15 cellular contexts compared by ENCODE assay signal in genomic region chr1:35185200-35185599, GRCh38. TPM values are rescaled to one million over a fixed set of nuclear protein-coding genes. Genes with fewer than 3 reads are reported as not detected.
A peak's percentile ranks its signal among the peaks of the same experiment; 100 is the strongest.
DNase-seq lines count a peak whose midpoint lies in the region; ATAC-seq and TF ChIP-seq lines count a peak whose summit lies in the region.
"Had no signal": no experiment of that assay in that cellular context is flagged by ENCODE, and none has a peak within 500 bp of the region (broad histone marks: within the 10 kb centered on the region; RNA-seq: fewer than 3 reads in every experiment).

No MANE protein-coding gene starts in this region.

- H3K36me3 Mint-ChIP-seq in activated T-cell treated with anti-CD3 and anti-CD28 coated beads, Interleukin-2, amount 50 U/mL, for 4 hours (ENCODE audit: insufficient read depth): peaks cover 88% of the 10 kb centered on the region
- peaks cover 94% of the 10 kb centered on the region for H3K36me3 Mint-ChIP-seq in activated CD4-positive, alpha-beta memory T cell treated with anti-CD3 and anti-CD28 coated beads for 36 hours
- H3K36me3 Mint-ChIP-seq in chondrocyte (ENCODE audit: low read depth): peaks cover 83% of the 10 kb centered on the region
- H3K36me3 Mint-ChIP-seq in stimulated activated naive B cell treated with anti-CD40 and anti-IgM and Interleukin-4, amounts not matched to agents 10 μg/mL and 1 μg/mL and 100 μg/mL, for 72 hours: peaks cover 61 to 80% of the 10 kb centered on the region in 2 donors

- POLR2A ChIA-PET in activated CD4-positive, alpha-beta memory T cell treated with anti-CD3 and anti-CD28 coated beads for 36 hours (lab: Charles Lee): no interaction called here

- no peak for DNase-seq in activated T-cell treated with anti-CD3 and anti-CD28 coated beads, Interleukin-2, amount 50 U/mL, for 4 hours
- DNase-seq in activated T-cell treated with anti-CD3 and anti-CD28 coated beads for 4 hours: no peak
- DNase-seq in activated CD4-positive, alpha-beta memory T cell treated with anti-CD3 and anti-CD28 coated beads for 36 hours: no peak
- no peak for DNase-seq in chondrocyte (ENCODE audit: low spot score)
- DNase-seq in stimulated activated naive B cell treated with anti-CD40 and anti-IgM and Interleukin-4, amounts not matched to agents 10 μg/mL and 1 μg/mL and 100 μg/mL, for 72 hours: no peak
- no peak for DNase-seq in NCI-H510A treated with DMSO at 0.1 percent for 48 hours (lab: John Stamatoyannopoulos, UW)
- DNase-seq in MV-4-11 (lab: John Stamatoyannopoulos, UW): no peak
- DNase-seq: activated gamma-delta T cell treated with Interleukin-2 at 50 U/mL for 16 hours, body of pancreas, DMS79 treated with DMSO at 0.1 percent for 48 hours, hippocampal formation, mammary epithelial cell, MG63, NCI-H187 had no signal

- ATAC-seq in activated T-cell treated with anti-CD3 and anti-CD28 coated beads, Interleukin-2, amount 50 U/mL, for 4 hours: no peak
- ATAC-seq in stimulated activated naive B cell treated with anti-CD40 and anti-IgM and Interleukin-4, amounts not matched to agents 10 μg/mL and 1 μg/mL and 100 μg/mL, for 72 hours (replicated peaks): no peak
- no peak for ATAC-seq in GM21576 (IDR thresholded peaks at IDR 0.05; ENCODE audit: unreplicated experiment)
- ATAC-seq: body of pancreas had no signal

- no peak for TF ChIP-seq CTCF in chondrocyte (IDR thresholded peaks at IDR 0.05)

- H3K9me3 Mint-ChIP-seq in activated T-cell treated with anti-CD3 and anti-CD28 coated beads, Interleukin-2, amount 50 U/mL, for 4 hours: no peaks in the 10 kb centered on the region
- no peaks in the 10 kb centered on the region for H3K9me3 Mint-ChIP-seq in activated CD4-positive, alpha-beta memory T cell treated with anti-CD3 and anti-CD28 coated beads for 36 hours
- H3K9me3 Mint-ChIP-seq in chondrocyte (ENCODE audit: low read depth): no peaks in the 10 kb centered on the region
- no peaks in the 10 kb centered on the region for H3K9me3 Mint-ChIP-seq in stimulated activated naive B cell treated with anti-CD40 and anti-IgM and Interleukin-4, amounts not matched to agents 10 μg/mL and 1 μg/mL and 100 μg/mL, for 72 hours

- intact Hi-C loops in activated CD4-positive, alpha-beta memory T cell treated with anti-CD3 and anti-CD28 coated beads for 36 hours (cut with micrococcal nuclease): no loop called here

- no peaks in the 10 kb centered on the region for H3K27me3 Mint-ChIP-seq in activated T-cell treated with anti-CD3 and anti-CD28 coated beads, Interleukin-2, amount 50 U/mL, for 4 hours (ENCODE audit: low read depth)
- no peaks in the 10 kb centered on the region for H3K27me3 Mint-ChIP-seq in activated CD4-positive, alpha-beta memory T cell treated with anti-CD3 and anti-CD28 coated beads for 36 hours
- H3K27me3 Mint-ChIP-seq in chondrocyte (ENCODE audit: low read depth): no peaks in the 10 kb centered on the region
- no peaks in the 10 kb centered on the region for H3K27me3 Mint-ChIP-seq in stimulated activated naive B cell treated with anti-CD40 and anti-IgM and Interleukin-4, amounts not matched to agents 10 μg/mL and 1 μg/mL and 100 μg/mL, for 72 hours

- H3K4me3 Mint-ChIP-seq in activated T-cell treated with anti-CD3 and anti-CD28 coated beads, Interleukin-2, amount 50 U/mL, for 4 hours: peak overlapping the region; percentile 48
- H3K4me3 Mint-ChIP-seq in activated CD4-positive, alpha-beta memory T cell treated with anti-CD3 and anti-CD28 coated beads for 36 hours: peak overlapping the region; percentile 3
- H3K4me3 Mint-ChIP-seq in chondrocyte (ENCODE audit: unreplicated experiment): no peak overlapping the region
- H3K4me3 Mint-ChIP-seq in stimulated activated naive B cell treated with anti-CD40 and anti-IgM and Interleukin-4, amounts not matched to agents 10 μg/mL and 1 μg/mL and 100 μg/mL, for 72 hours: peak overlapping the region in 1 of 2 donors; percentile 17

- peaks cover 96% of the 10 kb centered on the region for H3K4me1 Mint-ChIP-seq in activated T-cell treated with anti-CD3 and anti-CD28 coated beads, Interleukin-2, amount 50 U/mL, for 4 hours (ENCODE audit: low read depth)
- H3K4me1 Mint-ChIP-seq in activated CD4-positive, alpha-beta memory T cell treated with anti-CD3 and anti-CD28 coated beads for 36 hours (ENCODE audit: low read depth): peaks cover 96% of the 10 kb centered on the region
- peaks cover 79% of the 10 kb centered on the region for H3K4me1 Mint-ChIP-seq in chondrocyte (ENCODE audit: low read depth)
- H3K4me1 Mint-ChIP-seq in stimulated activated naive B cell treated with anti-CD40 and anti-IgM and Interleukin-4, amounts not matched to agents 10 μg/mL and 1 μg/mL and 100 μg/mL, for 72 hours: peaks cover 48 to 88% of the 10 kb centered on the region in 2 donors

- CTCF ChIA-PET in activated CD4-positive, alpha-beta memory T cell treated with anti-CD3 and anti-CD28 coated beads for 36 hours (lab: Charles Lee): interaction anchor here (0.8 kb wide), 1 partner anchor 17 kb away, joined by 3 read pairs; no protein-coding TSS in a partner anchor

- peak overlapping the region; percentile 72 for H3K27ac Mint-ChIP-seq in activated CD4-positive, alpha-beta memory T cell treated with anti-CD3 and anti-CD28 coated beads for 36 hours
- peak overlapping the region; percentile 22 for H3K27ac Mint-ChIP-seq in chondrocyte (ENCODE audit: unreplicated experiment)
- peak overlapping the region; percentile 14 for H3K27ac Mint-ChIP-seq in stimulated activated naive B cell treated with anti-CD40 and anti-IgM and Interleukin-4, amounts not matched to agents 10 μg/mL and 1 μg/mL and 100 μg/mL, for 72 hours

RNA-seq across cellular contexts. Expression of gene SFPQ, which starts 7.7 kb away (rescaled TPM):
- 100 to 1,000 TPM; 462 to 466 (median 464) TPM for total RNA-seq in activated T-cell treated with anti-CD3 and anti-CD28 coated beads, Interleukin-2, amount 50 U/mL, for 4 hours
- 100 to 1,000 TPM; 259 to 275 TPM for total RNA-seq in activated CD4-positive, alpha-beta memory T cell treated with anti-CD3 and anti-CD28 coated beads for 36 hours
- total RNA-seq in chondrocyte: 149 to 234 TPM (median 156 TPM) in 3 replicates

Comparison
In these comparisons a context has a peak if more than half of its experiments do, and no peak if none do; other contexts are left out.
1. H3K27ac Mint-ChIP-seq: peak in every context shown above with its lines; median percentile 72 in activated CD4-positive, alpha-beta memory T cell treated with anti-CD3 and anti-CD28 coated beads for 36 hours; 22 in chondrocyte; 14 in stimulated activated naive B cell treated with anti-CD40 and anti-IgM and Interleukin-4, amounts not matched to agents 10 μg/mL and 1 μg/mL and 100 μg/mL, for 72 hours.